Comparison of ENCODE assay signal across 1 cellular context in genomic region chr1:26791626-26792025, GRCh38.
A peak's percentile ranks its signal among the peaks of the same experiment; 100 is the strongest.
TF ChIP-seq lines count a peak whose summit lies in the region.

No MANE protein-coding gene starts in this region.

TF ChIP-seq in K562, 482 proteins besides CTCF, POLR2A, EP300 and RAD21 (continues in another document):
- TF ChIP-seq POLR2B (IDR thresholded peaks at IDR 0.05; ENCODE audit: low read depth, partially characterized antibody) = no peak
- TF ChIP-seq FOSL1 (tag; conservative IDR thresholded peaks at IDR 0.05) = peak; percentile 56
- peak in 1 of 2 experiments; percentile 54; a peak in 1 of 4 replicates for TF ChIP-seq SRF (CRISPR knock-in tag; IDR thresholded peaks at IDR 0.05)
- peak in 1 of 3 experiments; percentile 83; a peak in 2 of 6 replicates for TF ChIP-seq ZBTB11 (CRISPR knock-in tag; IDR thresholded peaks at IDR 0.05)
- no peak for TF ChIP-seq ZNF316 (IDR thresholded peaks at IDR 0.05)
- 0 out of 2 replicates have a peak, but pooled peaks have one; percentile 24 for TF ChIP-seq HCFC1 (IDR thresholded peaks at IDR 0.05; ENCODE audit: low read depth, low read length)
- peak in 1 of 2 experiments; percentile 80; a peak in 2 of 3 replicates for TF ChIP-seq CBX3 (IDR thresholded peaks at IDR 0.05; ENCODE audit: borderline replicate concordance in 1 of 2, low read length in 2 of 2)
- no peak for TF ChIP-seq MEF2D (tag; conservative IDR thresholded peaks at IDR 0.05; ENCODE audit: low read depth)
- TF ChIP-seq ZNF77 (CRISPR knock-in tag; IDR thresholded peaks at IDR 0.05) = no peak
- TF ChIP-seq CXXC5 (CRISPR knock-in tag; IDR thresholded peaks at IDR 0.05) = peak; percentile 61; the same call in 1 of the 2 replicates
- no peak for TF ChIP-seq CGGBP1 (CRISPR knock-in tag; IDR thresholded peaks at IDR 0.05)
- TF ChIP-seq ZBTB8A (IDR thresholded peaks at IDR 0.05; ENCODE audit: partially characterized antibody) = no peak
- 0 out of 2 replicates have a peak, but pooled peaks have one; percentile 28 for TF ChIP-seq JUN (IDR thresholded peaks at IDR 0.05; ENCODE audit: borderline replicate concordance, low read depth, low read length)
- TF ChIP-seq JUN (CRISPR knock-in tag; IDR thresholded peaks at IDR 0.05; ENCODE audit: borderline replicate concordance) = no peak
- TF ChIP-seq TAL1 (IDR thresholded peaks at IDR 0.05) = peak; percentile 97
- no peak for TF ChIP-seq BRCA1 (IDR thresholded peaks at IDR 0.05)
- no peak for TF ChIP-seq BRCA1 (CRISPR knock-in tag; IDR thresholded peaks at IDR 0.05)
- peak; percentile 95 for TF ChIP-seq ZNF395 (CRISPR knock-in tag; IDR thresholded peaks at IDR 0.05)
- TF ChIP-seq NR2F6 (CRISPR knock-in tag; IDR thresholded peaks at IDR 0.05) = no peak
- TF ChIP-seq NR3C1 (CRISPR knock-in tag; IDR thresholded peaks at IDR 0.05) = no peak
- TF ChIP-seq HNRNPUL1 (IDR thresholded peaks at IDR 0.05; ENCODE audit: low read length) = no peak
- TF ChIP-seq AFF1 (IDR thresholded peaks at IDR 0.05; ENCODE audit: low read depth in 1 of 2, partially characterized antibody in 2 of 2) = peak in 1 of 2 experiments; percentile 81
- TF ChIP-seq ARID2 (IDR thresholded peaks at IDR 0.05) = no peak
- no peak for TF ChIP-seq CEBPB (tag; IDR thresholded peaks at IDR 0.05)
- no peak for TF ChIP-seq KAT2B (IDR thresholded peaks at IDR 0.05; ENCODE audit: low read depth, low read length)
- TF ChIP-seq ZFP91 (CRISPR knock-in tag; IDR thresholded peaks at IDR 0.05) = 0 out of 2 replicates have a peak, but pooled peaks have one; percentile 34
- TF ChIP-seq ARID3A (IDR thresholded peaks at IDR 0.05; ENCODE audit: borderline replicate concordance, low read depth, low read length) = 0 out of 2 replicates have a peak, but pooled peaks have one; percentile 11
- no peak for TF ChIP-seq CTCFL (IDR thresholded peaks at IDR 0.05; ENCODE audit: borderline replicate concordance, insufficient read depth, low read depth, low read length, poor library complexity, severe bottlenecking)
- TF ChIP-seq SMARCA4 (IDR thresholded peaks at IDR 0.05) = peak; percentile 95
- peak; percentile 73; the same call in 1 of the 2 replicates for TF ChIP-seq ETS1 (conservative IDR thresholded peaks at IDR 0.05; ENCODE audit: control insufficient read depth, low read depth, low read length)
- no peak for TF ChIP-seq HMGXB4 (CRISPR knock-in tag; IDR thresholded peaks at IDR 0.05)
- TF ChIP-seq ATF3 (IDR thresholded peaks at IDR 0.05) = no peak
- no peak for TF ChIP-seq ATF3 (CRISPR knock-in tag; conservative IDR thresholded peaks at IDR 0.05)
- peak; percentile 39 for TF ChIP-seq NEUROD1 (IDR thresholded peaks at IDR 0.05; ENCODE audit: borderline replicate concordance, low read depth, low read length, partially characterized antibody)
- TF ChIP-seq ZNF584 (CRISPR knock-in tag; IDR thresholded peaks at IDR 0.05; ENCODE audit: low read depth) = peak; percentile 26; the same call in 1 of the 2 replicates
- TF ChIP-seq MEF2A (IDR thresholded peaks at IDR 0.05; ENCODE audit: control insufficient read depth, low read depth, low read length) = 0 out of 2 replicates have a peak, but pooled peaks have one; percentile 34
- TF ChIP-seq BCOR (IDR thresholded peaks at IDR 0.05) = no peak; the same call in 1 of the 2 replicates
- no peak for TF ChIP-seq SIX5 (IDR thresholded peaks at IDR 0.05; ENCODE audit: borderline replicate concordance in 1 of 2, insufficient read depth in 1 of 2, low read depth in 1 of 2, low read length in 2 of 2)
- TF ChIP-seq CBFA2T3 (IDR thresholded peaks at IDR 0.05) = peak; percentile 99
- TF ChIP-seq ZKSCAN3 (CRISPR knock-in tag; IDR thresholded peaks at IDR 0.05) = no peak
- no peak for TF ChIP-seq XRCC4 (IDR thresholded peaks at IDR 0.05; ENCODE audit: extremely low read depth, insufficient read depth, insufficient read length)
- TF ChIP-seq SIN3B (IDR thresholded peaks at IDR 0.05; ENCODE audit: low read depth) = no peak
- peak; percentile 96 to 97 for TF ChIP-seq TRIM24 (IDR thresholded peaks at IDR 0.05)
- peak; percentile 89 for TF ChIP-seq LEF1 (IDR thresholded peaks at IDR 0.05)
- peak; percentile 45; the same call in 1 of the 2 replicates for TF ChIP-seq ZNF589 (CRISPR knock-in tag; IDR thresholded peaks at IDR 0.05; ENCODE audit: low read depth)
- TF ChIP-seq MAFF (IDR thresholded peaks at IDR 0.05; ENCODE audit: low read length) = peak; percentile 17; the same call in 1 of the 2 replicates
- TF ChIP-seq GATA2 (CRISPR knock-in tag; IDR thresholded peaks at IDR 0.05) = peak; percentile 97
